Comparison of ENCODE assay signal across 10 cellular contexts in the genomic region with DNA sequence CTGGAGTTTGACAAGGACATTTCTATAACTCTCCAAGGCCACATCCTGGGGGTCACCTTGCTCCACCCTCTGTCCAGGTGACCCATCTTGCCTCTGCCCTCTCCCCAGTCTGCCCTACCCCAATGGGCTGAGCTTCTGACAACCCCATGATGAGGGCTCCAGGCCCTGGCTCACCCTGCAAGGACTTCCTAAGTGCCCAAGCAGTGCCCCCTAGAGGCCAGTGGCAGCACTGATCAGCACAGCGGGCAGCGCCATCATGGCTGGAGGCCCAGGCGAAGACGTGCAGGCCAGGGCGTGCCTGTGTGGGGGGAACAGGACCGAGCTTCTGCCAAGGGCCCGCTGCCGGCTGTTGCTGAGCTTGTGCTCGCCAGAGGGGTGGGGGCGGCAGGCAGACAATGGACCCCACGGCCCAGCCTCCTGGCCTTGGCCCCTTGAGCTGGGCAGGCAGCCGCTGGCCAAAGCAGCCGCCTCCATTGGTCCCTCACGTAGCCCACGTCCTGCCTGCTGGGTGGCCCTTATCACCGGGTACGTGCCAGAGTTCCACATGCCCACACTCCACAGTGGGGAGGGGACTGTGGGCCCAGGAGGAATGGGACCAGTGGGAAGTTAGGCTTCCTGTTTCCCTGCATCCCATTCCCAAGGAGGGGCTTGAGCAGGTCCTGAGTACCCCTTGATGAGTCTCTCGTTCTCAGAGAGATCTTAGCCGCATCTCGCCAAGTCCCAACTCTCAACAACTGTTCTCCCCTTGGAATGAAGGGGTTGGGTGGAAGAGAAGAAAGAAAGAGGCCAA.
DNase-seq lines count a peak whose midpoint lies in the region; ATAC-seq and TF ChIP-seq lines count a peak whose summit lies in the region.
"Had no signal": no experiment of that assay in that cellular context is flagged by ENCODE, and none has a peak within 500 bp of the region (broad histone marks: within the 10 kb centered on the region; RNA-seq: fewer than 3 reads in every experiment).

No MANE protein-coding gene starts in this region.

- H3K9me3 ChIP-seq in PC-9 (ENCODE audit: insufficient read depth, low read depth), result no peaks in the 10 kb centered on the region
- H3K9me3 ChIP-seq: pancreas had no signal

- no peak overlapping the region for H3K4me3 ChIP-seq in PC-9
- H3K4me3 ChIP-seq in epithelial cell of esophagus (ENCODE audit: low read length), result no peak overlapping the region
- H3K4me3 ChIP-seq: pancreas had no signal

- POLR2A ChIA-PET in PC-9 (lab: Charles Lee; ENCODE audit: unreplicated experiment), result interaction anchor here (0.6 kb wide), 1 partner anchor 987 kb away, joined by 11 read pairs; a partner anchor contains a TSS

- H2AFZ ChIP-seq in PC-9, result no peak overlapping the region

- no TSS peak for BruUV-seq in PC-9 (replicated peaks; lab: Mats Ljungman, UMichigan)

- peak; percentile 60 for TF ChIP-seq CTCF in PC-9 (conservative IDR thresholded peaks at IDR 0.05)
- TF ChIP-seq CTCF in epithelial cell of esophagus (IDR thresholded peaks at IDR 0.05; ENCODE audit: insufficient read depth, low read depth, low read length, missing control alignments), result peak; percentile 68

- peaks cover 65% of the 10 kb centered on the region for H3K4me1 ChIP-seq in PC-9 (replicated peaks; ENCODE audit: insufficient read depth)
- H3K4me1 ChIP-seq: pancreas had no signal

- intact Hi-C loops in PC-9 (cut with micrococcal nuclease; ENCODE audit: unreplicated experiment) (no loop called here), posterior cingulate gyrus (cut with DNase I) (no loop called here)

- no peaks in the 10 kb centered on the region for H4K20me1 ChIP-seq in PC-9 (ENCODE audit: insufficient read depth)

- DNase-seq in Daoy (ENCODE audit: low read depth) (peak; percentile 76), PC-9 (no peak), epithelial cell of esophagus (ENCODE audit: low read depth) (peak; percentile 83), posterior cingulate gyrus (peak in 9 of 10 donors; percentile 46 to 93 (median 70)), OCI-M2 (lab: John Stamatoyannopoulos, UW; ENCODE audit: unreplicated experiment) (no peak), NCI-H345 (lab: John Stamatoyannopoulos, UW) (no peak)
- DNase-seq in effector CD8-positive, alpha-beta T cell (lab: John Stamatoyannopoulos, UW), result no peak
- DNase-seq: NCI-H1436 treated with DMSO at 0.1 percent for 48 hours had no signal

- no peaks in the 10 kb centered on the region for H3K9me2 ChIP-seq in PC-9 (ENCODE audit: insufficient read depth)

- H3K4me2 ChIP-seq in PC-9, result no peak overlapping the region

- H3K27me3 ChIP-seq in PC-9 (ENCODE audit: insufficient read depth, low read depth), result no peaks in the 10 kb centered on the region
- H3K27me3 ChIP-seq: pancreas had no signal

- CTCF ChIA-PET in PC-9 (lab: Charles Lee), result interaction anchor here (0.7 kb wide), 1 partner anchor 1112 kb away, joined by 3 read pairs; no protein-coding TSS in a partner anchor

- peaks cover 5% of the 10 kb centered on the region; the same call in 1 of the 2 replicates for H3K36me3 ChIP-seq in PC-9 (ENCODE audit: low read depth)
- H3K36me3 ChIP-seq: pancreas had no signal

- no peak for ATAC-seq in GM21360 (IDR thresholded peaks at IDR 0.05; ENCODE audit: unreplicated experiment)
- ATAC-seq: pancreas had no signal

- H3K27ac ChIP-seq in PC-9, result no peak overlapping the region
- H3K27ac ChIP-seq: pancreas had no signal

- 0 out of 2 replicates have a peak, but pooled peaks cover under 1% of the 10 kb centered on the region for H3K79me2 ChIP-seq in PC-9 (ENCODE audit: low read depth)

- H3F3A ChIP-seq in PC-9 (ENCODE audit: insufficient read depth, low read depth), result peaks cover 44% of the 10 kb centered on the region

Comparison
In these comparisons a context has a peak if more than half of its experiments do, and no peak if none do; other contexts are left out.
1. DNase-seq: peak in Daoy (single experiment), epithelial cell of esophagus (single experiment) and posterior cingulate gyrus (9 of 10); none in PC-9 (0 of 2), OCI-M2 (single experiment), effector CD8-positive, alpha-beta T cell (single experiment) and NCI-H345 (single experiment).